Comparison of ENCODE assay signal across 7 cellular contexts in the genomic region with DNA sequence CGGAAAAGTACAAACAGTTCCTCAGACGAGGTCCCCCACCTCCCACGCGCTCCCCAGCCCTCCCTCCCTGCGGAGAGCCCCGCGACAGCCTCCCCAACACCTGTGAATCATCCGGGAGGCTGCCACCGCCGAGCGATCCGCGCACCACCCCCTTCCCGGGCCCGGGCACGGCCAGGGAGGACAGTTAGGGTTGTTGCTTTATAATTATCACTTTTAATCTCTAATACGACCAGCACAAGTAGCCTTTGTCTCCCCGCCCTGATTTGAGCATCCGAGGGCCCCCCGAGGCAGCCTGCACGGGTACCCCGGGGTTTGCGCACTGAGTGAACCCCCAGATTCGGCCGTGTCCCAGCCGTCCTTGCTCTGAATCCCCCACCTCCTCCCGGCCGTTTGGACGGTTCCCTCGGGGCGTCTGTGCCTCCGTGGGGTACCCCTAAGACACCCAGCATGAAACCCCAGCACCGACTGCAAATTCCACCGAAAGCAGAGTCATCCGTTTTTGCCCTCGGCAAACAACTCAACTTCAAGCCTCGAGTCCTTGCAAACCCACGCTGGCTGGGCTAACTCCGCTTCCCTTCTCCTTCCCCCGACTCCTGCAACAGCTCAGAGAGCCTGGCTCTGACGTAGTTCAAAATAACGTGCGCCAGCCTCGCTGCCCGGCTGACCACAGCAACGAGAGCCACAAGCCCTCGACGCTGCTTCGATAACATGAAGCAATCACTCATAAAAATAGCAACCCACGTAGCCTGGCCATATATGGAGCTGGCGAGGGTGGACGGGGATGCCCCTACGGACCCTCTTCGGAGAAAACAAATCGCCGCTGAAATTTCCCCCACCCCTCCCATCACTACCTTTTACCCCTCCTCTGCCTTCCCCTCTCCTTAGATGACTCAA. TPM values are rescaled to one million over a fixed set of nuclear protein-coding genes. Genes with fewer than 3 reads are reported as not detected.
DNase-seq lines count a peak whose midpoint lies in the region; ATAC-seq and TF ChIP-seq lines count a peak whose summit lies in the region.

No MANE protein-coding gene starts in this region.

- peak overlapping the region; percentile 84 for H3K4me3 Mint-ChIP-seq in GM23338

- H3K4me3 ChIP-seq in GM23338 = peak overlapping the region; percentile 93
- H3K4me3 ChIP-seq in astrocyte of the cerebellum (ENCODE audit: low read depth, low read length) = peak overlapping the region; percentile 95
- peak overlapping the region; percentile 53 for H3K4me3 ChIP-seq in iPS-18c (ENCODE audit: insufficient read depth, low read depth, low read length)
- peak overlapping the region; percentile 47 for H3K4me3 ChIP-seq in skeletal muscle cell (ENCODE audit: low read depth, low read length)

- no peaks in the 10 kb centered on the region for H3K79me2 ChIP-seq in GM23338 (replicated peaks; ENCODE audit: insufficient read depth)

- no peaks in the 10 kb centered on the region for H3K36me3 ChIP-seq in GM23338 (ENCODE audit: insufficient read depth)

- H3F3A ChIP-seq in GM23338 (replicated peaks; ENCODE audit: low read depth) = peaks cover 3% of the 10 kb centered on the region; the same call in 1 of the 2 replicates

- peak overlapping the region; percentile 52; the same call in 1 of the 2 replicates for H3K27ac ChIP-seq in GM23338 (ENCODE audit: low read depth)

- no peaks in the 10 kb centered on the region for H4K20me1 ChIP-seq in GM23338 (replicated peaks; ENCODE audit: insufficient read depth)

- H3K27me3 Mint-ChIP-seq in GM23338 (ENCODE audit: insufficient read depth, low read depth, poor library complexity) = peaks cover 22% of the 10 kb centered on the region

- H3K27ac Mint-ChIP-seq in GM23338 = peak overlapping the region; percentile 79

- peak; percentile 75 for ATAC-seq in GM23338

- H3K36me3 Mint-ChIP-seq in GM23338 (ENCODE audit: low read depth) = no peaks in the 10 kb centered on the region

- no peaks in the 10 kb centered on the region for H3K9me2 ChIP-seq in GM23338 (ENCODE audit: insufficient read depth)

- no peak for TF ChIP-seq CTCF in GM23338 (conservative IDR thresholded peaks at IDR 0.05; ENCODE audit: low read depth in 2 of 2)
- TF ChIP-seq CTCF in astrocyte of the cerebellum (IDR thresholded peaks at IDR 0.05; ENCODE audit: low read depth, low read length, missing control alignments) = no peak

- no peaks in the 10 kb centered on the region for H3K9me3 Mint-ChIP-seq in GM23338

- peaks cover 17% of the 10 kb centered on the region for H3K27me3 ChIP-seq in GM23338 (ENCODE audit: insufficient read depth)

- H2AFZ ChIP-seq in GM23338 = peak overlapping the region; percentile 98

- in situ Hi-C loops in astrocyte of the cerebellum (cut with HindIII; ENCODE audit: low sequenced_read_pairs) = no loop called here

- H3K4me1 Mint-ChIP-seq in GM23338 = peaks cover 12% of the 10 kb centered on the region

- H3K9me3 ChIP-seq in iPS-18c (ENCODE audit: control insufficient read depth, insufficient read depth, low read length) = no peaks in the 10 kb centered on the region

- DNase-seq in GM23338 (ENCODE audit: low spot score) (peak; percentile 84), NCI-H345 (lab: John Stamatoyannopoulos, UW) (peak; percentile 26), astrocyte of the cerebellum (ENCODE audit: low read depth) (peak; percentile 95), skeletal muscle cell (ENCODE audit: low read depth) (peak; percentile 91), NCI-H446 (lab: John Stamatoyannopoulos, UW) (no peak), OCI-M1 (lab: John Stamatoyannopoulos, UW) (no peak)

- peaks cover 10% of the 10 kb centered on the region for H3K4me1 ChIP-seq in GM23338 (ENCODE audit: insufficient read depth)

- peak overlapping the region; percentile 99 for H3K4me2 ChIP-seq in GM23338

TF ChIP-seq in GM23338, 12 proteins besides CTCF, POLR2A, EP300 and RAD21:
- TF ChIP-seq NANOG (IDR thresholded peaks at IDR 0.05; ENCODE audit: borderline replicate concordance) (no peak), CREB1 (CRISPR knock-in tag; IDR thresholded peaks at IDR 0.05; ENCODE audit: low read depth) (peak; percentile 86)

RNA-seq across cellular contexts. Expression of a gene that starts 0.9 kb away (rescaled TPM):
- total RNA-seq in GM23338 (2014; rRNA removed; shearing (Covaris generic)) = 0.78 and 1.3 TPM in 2 replicates
- 0.73 and 0.82 TPM in 2 replicates for polyA plus RNA-seq in GM23338 (2016; fragmentation: Nextera tagmentation; extraction: Ambion mirVana)

Comparison
In these comparisons a context has a peak if more than half of its experiments do, and no peak if none do; other contexts are left out.
1. DNase-seq: peak in GM23338 (single experiment), NCI-H345 (single experiment), astrocyte of the cerebellum (single experiment) and skeletal muscle cell (single experiment); none in NCI-H446 (0 of 2) and OCI-M1 (single experiment).
2. Peak in every context shown above with its lines, with median percentiles within 50 percentile points of each other: H3K4me3 ChIP-seq.